ENCODE assay signal across 29 cellular contexts in the genomic region with DNA sequence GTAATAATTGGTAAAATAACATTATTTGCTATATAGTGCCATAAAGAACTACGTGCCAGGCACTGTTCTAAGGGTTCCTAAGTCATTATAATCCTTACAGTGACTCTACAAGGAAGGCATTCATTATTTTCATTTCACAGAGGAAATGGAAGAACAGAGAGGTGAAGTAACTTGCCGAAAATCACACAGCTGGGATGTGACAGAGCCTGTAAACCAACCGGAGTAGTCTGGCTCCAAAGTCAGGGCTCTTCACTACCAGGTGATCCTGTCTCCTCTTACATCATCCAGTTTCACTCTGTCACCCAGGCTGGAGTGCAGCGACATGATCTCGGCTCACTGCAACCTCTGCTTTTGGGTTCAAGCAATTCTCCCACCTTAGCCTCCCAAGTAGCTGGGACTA.
"Had no signal": no experiment of that assay in that cellular context is flagged by ENCODE, and none has a peak within 500 bp of the region (broad histone marks: within the 10 kb centered on the region; RNA-seq: fewer than 3 reads in every experiment).

No MANE protein-coding gene starts in this region.

- H3K4me2 ChIP-seq: SK-N-SH had no signal

- H3K9me2 ChIP-seq: SK-N-SH had no signal

- H3K27me3 ChIP-seq: ascending aorta, body of pancreas, MG63, SJCRH30 had no signal

- H3K4me3 Mint-ChIP-seq: activated CD4-positive, alpha-beta memory T cell treated with anti-CD3 and anti-CD28 coated beads for 36 hours; activated CD4-positive, alpha-beta T cell treated with anti-CD3 and anti-CD28 coated beads, Interleukin-2, amount 10 ng/mL, durations not matched to agents 7 days and 5 days; activated naive CD8-positive, alpha-beta T cell treated with anti-CD3 and anti-CD28 coated beads, Interleukin-2, amount 50 U/mL, for 24 hours; activated T-cell treated with anti-CD3 and anti-CD28 coated beads, Interleukin-2, amount 50 U/mL, for 4 hours had no signal

- DNase-seq: activated CD4-positive, alpha-beta memory T cell treated with anti-CD3 and anti-CD28 coated beads for 36 hours; activated CD4-positive, alpha-beta T cell treated with anti-CD3 and anti-CD28 coated beads, Interleukin-2, amount 10 ng/mL, durations not matched to agents 7 days and 5 days; activated CD4-positive, CD25-positive, alpha-beta regulatory T cell; activated CD8-positive, alpha-beta memory T cell treated with anti-CD3 and anti-CD28 coated beads for 24 hours; activated naive CD4-positive, alpha-beta T cell treated with Interleukin-2 at 50 U/mL for 16 hours; activated naive CD8-positive, alpha-beta T cell treated with anti-CD3 and anti-CD28 coated beads, Interleukin-2, amount 50 U/mL, for 24 hours; activated T-cell treated with anti-CD3 and anti-CD28 coated beads, Interleukin-2, amount 50 U/mL, for 4 hours; amniotic stem cell; body of pancreas; central memory CD4-positive, alpha-beta T cell; MG63; MV-4-11; NCI-H1092 treated with DMSO at 0.1 percent for 48 hours; NCI-H1417 treated with DMSO at 0.1 percent for 48 hours; NCI-H1694 treated with DMSO at 0.1 percent for 48 hours; NCI-H2029 treated with DMSO at 0.1 percent for 48 hours; NCI-H2171 treated with DMSO at 0.1 percent for 48 hours; NCI-H226; NCI-H526 treated with DMSO at 0.1 percent for 48 hours; NCI-H82; OCI-M1; Right ventricle myocardium superior; RPMI8226; SJCRH30; SK-N-SH; T-helper 1 cell had no signal

- H3K36me3 ChIP-seq: ascending aorta, MG63, SJCRH30 had no signal

- H3K9me3 ChIP-seq: ascending aorta, body of pancreas, MG63, SJCRH30, SK-N-SH had no signal

- H3K27me3 Mint-ChIP-seq: activated CD4-positive, alpha-beta memory T cell treated with anti-CD3 and anti-CD28 coated beads for 36 hours; activated CD4-positive, alpha-beta T cell treated with anti-CD3 and anti-CD28 coated beads, Interleukin-2, amount 10 ng/mL, durations not matched to agents 7 days and 5 days had no signal

- H3K9me3 Mint-ChIP-seq: activated CD4-positive, alpha-beta memory T cell treated with anti-CD3 and anti-CD28 coated beads for 36 hours; activated CD4-positive, alpha-beta T cell treated with anti-CD3 and anti-CD28 coated beads, Interleukin-2, amount 10 ng/mL, durations not matched to agents 7 days and 5 days; activated naive CD4-positive, alpha-beta T cell treated with anti-CD3 and anti-CD28 coated beads, Interleukin-2, amount 50 U/mL, for 72 hours; activated naive CD8-positive, alpha-beta T cell treated with anti-CD3 and anti-CD28 coated beads, Interleukin-2, amount 50 U/mL, for 24 hours; activated T-cell treated with anti-CD3 and anti-CD28 coated beads, Interleukin-2, amount 50 U/mL, for 4 hours had no signal

- H3K4me1 Mint-ChIP-seq: activated naive CD8-positive, alpha-beta T cell treated with anti-CD3 and anti-CD28 coated beads, Interleukin-2, amount 50 U/mL, for 24 hours had no signal

- H3K27ac Mint-ChIP-seq: activated CD4-positive, alpha-beta memory T cell treated with anti-CD3 and anti-CD28 coated beads for 36 hours; activated CD4-positive, alpha-beta T cell treated with anti-CD3 and anti-CD28 coated beads, Interleukin-2, amount 10 ng/mL, durations not matched to agents 7 days and 5 days; activated naive CD8-positive, alpha-beta T cell treated with anti-CD3 and anti-CD28 coated beads, Interleukin-2, amount 50 U/mL, for 24 hours had no signal

- H3K4me3 ChIP-seq: ascending aorta, body of pancreas, MG63, SJCRH30 had no signal

- H3K4me1 ChIP-seq: ascending aorta, body of pancreas, SJCRH30 had no signal

- H3K27ac ChIP-seq: ascending aorta, body of pancreas, SJCRH30, VCaP had no signal

- H3K36me3 Mint-ChIP-seq: activated CD4-positive, alpha-beta memory T cell treated with anti-CD3 and anti-CD28 coated beads for 36 hours; activated naive CD4-positive, alpha-beta T cell treated with anti-CD3 and anti-CD28 coated beads, Interleukin-2, amount 50 U/mL, for 72 hours had no signal
